Comparison of ENCODE assay signal across 19 cellular contexts in genomic region chr2:121910139-121910538, GRCh38.
"Had no signal": no experiment of that assay in that cellular context is flagged by ENCODE, and none has a peak within 500 bp of the region (broad histone marks: within the 10 kb centered on the region; RNA-seq: fewer than 3 reads in every experiment).

No MANE protein-coding gene starts in this region.

- H3K4me1 Mint-ChIP-seq: mesothelial cell of epicardium; natural killer cell; stimulated activated effector memory CD8-positive, alpha-beta T cell treated with anti-CD3 and anti-CD28 coated beads, Interleukin-12 subunit alpha, Interleukin-12 subunit beta, amount 100 ng/mL, for 72 hours had no signal

- H3K27me3 ChIP-seq: hepatocyte, pancreas, suprapubic skin, thyroid gland had no signal

- H3K36me3 ChIP-seq: pancreas, suprapubic skin, thyroid gland had no signal

- H3K4me3 Mint-ChIP-seq: mesothelial cell of epicardium; natural killer cell; neural crest cell; stimulated activated effector memory CD8-positive, alpha-beta T cell treated with anti-CD3 and anti-CD28 coated beads, Interleukin-12 subunit alpha, Interleukin-12 subunit beta, amount 100 ng/mL, for 72 hours; type B pancreatic cell had no signal

- H3K4me3 ChIP-seq: dorsolateral prefrontal cortex, hepatocyte, pancreas, suprapubic skin, thyroid gland had no signal

- H3K4me2 ChIP-seq: hepatocyte had no signal

- H3K36me3 Mint-ChIP-seq: mesothelial cell of epicardium; natural killer cell; stimulated activated effector memory CD8-positive, alpha-beta T cell treated with anti-CD3 and anti-CD28 coated beads, Interleukin-12 subunit alpha, Interleukin-12 subunit beta, amount 100 ng/mL, for 72 hours; type B pancreatic cell had no signal

- H3K9me3 ChIP-seq: pancreas, suprapubic skin, thyroid gland had no signal

- H3K27ac ChIP-seq: dorsolateral prefrontal cortex, hepatocyte, pancreas, suprapubic skin, thyroid gland had no signal

- FAIRE-seq: pancreas had no signal

- DNase-seq: cortex of kidney; dorsolateral prefrontal cortex; effector CD8-positive, alpha-beta T cell; foreskin fibroblast; natural killer cell; nucleus accumbens; pancreas; right cardiac atrium; stimulated activated CD4-positive, alpha-beta T cell treated with anti-CD3 and anti-CD28 coated beads, Interleukin-4, amount 100 ng/mL, for 1 hour; stimulated activated CD8-positive, alpha-beta memory T cell treated with anti-CD3 and anti-CD28 coated beads, Interleukin-4, amount 100 ng/mL, for 48 hours; stimulated activated naive CD8-positive, alpha-beta T cell treated with anti-CD3 and anti-CD28 coated beads, Interleukin-15, Interleukin-2, amounts not matched to agents 100 U/mL and 50 U/mL, for 24 hours; thyroid gland had no signal

- H2AFZ ChIP-seq: hepatocyte had no signal

- H3K9me3 Mint-ChIP-seq: mesothelial cell of epicardium; natural killer cell; neural crest cell; stimulated activated effector memory CD8-positive, alpha-beta T cell treated with anti-CD3 and anti-CD28 coated beads, Interleukin-12 subunit alpha, Interleukin-12 subunit beta, amount 100 ng/mL, for 72 hours; type B pancreatic cell had no signal

- H3K79me2 ChIP-seq: hepatocyte had no signal

- H3K27ac Mint-ChIP-seq: mesothelial cell of epicardium; natural killer cell; progenitor cell of endocrine pancreas; stimulated activated effector memory CD8-positive, alpha-beta T cell treated with anti-CD3 and anti-CD28 coated beads, Interleukin-12 subunit alpha, Interleukin-12 subunit beta, amount 100 ng/mL, for 72 hours; type B pancreatic cell had no signal

- H3K4me1 ChIP-seq: pancreas, suprapubic skin, thyroid gland had no signal
